In genomic region chr7:30352169-30352568, GRCh38 we compare ENCODE assay signal across 18 cellular contexts.
DNase-seq lines count a peak whose midpoint lies in the region; ATAC-seq, FAIRE-seq and TF ChIP-seq lines count a peak whose summit lies in the region.
"Had no signal": no experiment of that assay in that cellular context is flagged by ENCODE, and none has a peak within 500 bp of the region (broad histone marks: within the 10 kb centered on the region; RNA-seq: fewer than 3 reads in every experiment).

No MANE protein-coding gene starts in this region.

- no peaks in the 10 kb centered on the region for H3K27me3 Mint-ChIP-seq in Calu3 (ENCODE audit: unreplicated experiment)
- H3K27me3 Mint-ChIP-seq: brain had no signal

- H4K20me1 ChIP-seq in OCI-LY7 (ENCODE audit: insufficient read depth, low read length): peaks cover 19% of the 10 kb centered on the region

- H3K27me3 ChIP-seq in adrenal gland: no peaks in the 10 kb centered on the region
- H3K27me3 ChIP-seq: transverse colon had no signal

- 91 to 95% (median 92%) methylated on average over 5 of the region's 5 CpGs for WGBS in adrenal gland, 4 donors

- no peak overlapping the region for H2AFZ ChIP-seq in OCI-LY7 (ENCODE audit: low read length)

- H3K27ac Mint-ChIP-seq in Calu3 (ENCODE audit: unreplicated experiment): no peak overlapping the region
- H3K27ac Mint-ChIP-seq: nephron had no signal

- BruUV-seq in Calu3 (replicated peaks; lab: Mats Ljungman, UMichigan): no TSS peak
- no TSS peak for BruUV-seq in OCI-LY7 (replicated peaks; lab: Mats Ljungman, UMichigan)

- CTCF ChIA-PET in Calu3 (lab: Charles Lee) (interaction anchor here (0.6 to 3.3 kb wide), 3 partner anchors 29 to 188 kb away, joined by 3 to 9 read pairs (median 3); no protein-coding TSS in a partner anchor), OCI-LY7 (lab: Charles Lee; ENCODE audit: unreplicated experiment) (interaction anchor here (1.2 kb wide), 1 partner anchor 76 kb away, joined by 5 read pairs; no protein-coding TSS in a partner anchor)

- H3K36me3 ChIP-seq in OCI-LY7 (ENCODE audit: insufficient read depth, low read length) (peaks cover 4% of the 10 kb centered on the region; the same call in 1 of the 2 replicates), adrenal gland (replicated peaks in 1 of 2) (no peaks in the 10 kb centered on the region)

- H3K4me2 ChIP-seq in OCI-LY7 (ENCODE audit: low read length): no peak overlapping the region

- peak; percentile 58 for FAIRE-seq in GM12891 (lab: Jason Lieb, UNC)

- H3K9me3 ChIP-seq in OCI-LY7 (ENCODE audit: low read length) (no peaks in the 10 kb centered on the region), adrenal gland (replicated peaks in 1 of 3) (no peaks in the 10 kb centered on the region)
- H3K9me3 ChIP-seq: transverse colon had no signal

- H3K4me3 ChIP-seq in OCI-LY7 (ENCODE audit: low read depth, low read length, poor library complexity, severe bottlenecking): no peak overlapping the region
- no peak overlapping the region for H3K4me3 ChIP-seq in fibroblast of mammary gland (ENCODE audit: control insufficient read depth, low read depth, low read length)
- no peak overlapping the region for H3K4me3 ChIP-seq in adrenal gland
- H3K4me3 ChIP-seq: transverse colon had no signal

- H3K4me1 ChIP-seq in OCI-LY7 (ENCODE audit: insufficient read depth, low read length, poor library complexity, severe bottlenecking): peaks cover 33% of the 10 kb centered on the region
- peaks cover 5 to 25% of the 10 kb centered on the region in 2 donors for H3K4me1 ChIP-seq in adrenal gland (replicated peaks in 1 of 2)

- H3K9me2 ChIP-seq in OCI-LY7 (ENCODE audit: insufficient read depth, low read length): no peaks in the 10 kb centered on the region

- POLR2A ChIA-PET in OCI-LY7 (lab: Charles Lee): interaction anchor here (1.2 to 2.5 kb wide), 8 partner anchors 9 to 75 kb away, joined by 3 to 16 read pairs (median 8); partner anchors contain the start of gene ZNRF2

- H3K9me3 Mint-ChIP-seq in Calu3 (ENCODE audit: low read depth, unreplicated experiment): no peaks in the 10 kb centered on the region
- H3K9me3 Mint-ChIP-seq: brain, CD14-positive monocyte, nephron had no signal

- intact Hi-C loops in Calu3 (cut with micrococcal nuclease; ENCODE audit: unreplicated experiment) (loop anchor here (1.0 kb wide), 1 partner anchor 188 kb away; no protein-coding TSS in a partner anchor), OCI-LY7 (cut with micrococcal nuclease; ENCODE audit: unreplicated experiment) (loop anchor here (1.0 to 2.0 kb wide), 3 partner anchors 65 to 187 kb away; no protein-coding TSS in a partner anchor), adrenal gland (cut with DNase I) (no loop called here)

- no peak for ATAC-seq in HG02852 (IDR thresholded peaks at IDR 0.05; ENCODE audit: unreplicated experiment)

- H3K27ac ChIP-seq in OCI-LY7 (ENCODE audit: low read depth, low read length, poor library complexity, severe bottlenecking) (no peak overlapping the region), adrenal gland (no peak overlapping the region)

- peaks cover 5% of the 10 kb centered on the region for H3K4me1 Mint-ChIP-seq in Calu3 (ENCODE audit: low read depth, unreplicated experiment)

- peaks cover 69% of the 10 kb centered on the region for H3K79me2 ChIP-seq in OCI-LY7 (ENCODE audit: insufficient read depth, low read depth, low read length)

- TF ChIP-seq POLR2A in GM12891 (IDR thresholded peaks at IDR 0.05; ENCODE audit: low read depth, low read length) (no peak), adrenal gland (IDR thresholded peaks at IDR 0.05) (no peak)

- no peak overlapping the region for H3K4me3 Mint-ChIP-seq in Calu3 (ENCODE audit: low read depth, unreplicated experiment)
- H3K4me3 Mint-ChIP-seq: brain, CD14-positive monocyte, nephron had no signal

- DNase-seq in Calu3 (no peak), GM12891 (ENCODE audit: insufficient read length, low spot score) (no peak), OCI-LY7 (ENCODE audit: low spot score) (peak; percentile 27), fibroblast of mammary gland (ENCODE audit: low read depth) (no peak), adrenal gland (no peak), NCI-H2196 treated with DMSO at 0.1 percent for 48 hours (lab: John Stamatoyannopoulos, UW; ENCODE audit: unreplicated experiment) (no peak)
- DNase-seq: activated gamma-delta T cell; effector CD4-positive, alpha-beta T cell; foreskin melanocyte; NCI-H1436 treated with DMSO at 0.1 percent for 48 hours; NCI-H510A; stimulated activated CD4-positive, alpha-beta T cell treated with anti-CD3 and anti-CD28 coated beads, Interleukin-2, amount 100 ng/mL, for 48 hours; T-helper 9 cell; transverse colon had no signal

- no peaks in the 10 kb centered on the region for H3K36me3 Mint-ChIP-seq in Calu3 (ENCODE audit: insufficient read depth, unreplicated experiment)

- TF ChIP-seq CTCF in Calu3 (IDR thresholded peaks at IDR 0.05; ENCODE audit: unreplicated experiment) (peak; percentile 6), OCI-LY7 (conservative IDR thresholded peaks at IDR 0.05; ENCODE audit: low read length) (peak; percentile 78), fibroblast of mammary gland (conservative IDR thresholded peaks at IDR 0.05; ENCODE audit: control insufficient read depth, insufficient read depth, low read depth, low read length) (peak; percentile 10), adrenal gland (IDR thresholded peaks at IDR 0.05) (no peak)

TF ChIP-seq in GM12891, 5 proteins besides CTCF, POLR2A, EP300 and RAD21:
- TF ChIP-seq SPI1 (IDR thresholded peaks at IDR 0.05; ENCODE audit: low read depth, low read length): no peak
- no peak for TF ChIP-seq POLR2AphosphoS5 (IDR thresholded peaks at IDR 0.05; ENCODE audit: low read depth, low read length)
- no peak for TF ChIP-seq POU2F2 (IDR thresholded peaks at IDR 0.05; ENCODE audit: low read depth, low read length)
- TF ChIP-seq TAF1 (IDR thresholded peaks at IDR 0.05; ENCODE audit: low read depth, low read length): no peak
- no peak for TF ChIP-seq PAX5 (IDR thresholded peaks at IDR 0.05; ENCODE audit: insufficient read depth, low read length, severe bottlenecking)
TF ChIP-seq in GM12891: peak in this region for 0.

Comparison
In these comparisons a context has a peak if more than half of its experiments do, and no peak if none do; other contexts are left out.
1. CTCF ChIP-seq: peak in Calu3 (single experiment), OCI-LY7 (single experiment) and fibroblast of mammary gland (single experiment); none in adrenal gland (0 of 6).
2. intact Hi-C loops: an anchor here in Calu3 (1.0 kb wide) and OCI-LY7 (1.0 to 2.0 kb wide); none called in adrenal gland.